In genomic region chr7:92609921-92610518, GRCh38 we compare ENCODE assay signal across 9 cellular contexts. TPM values are rescaled to one million over a fixed set of nuclear protein-coding genes. Genes with fewer than 3 reads are reported as not detected.
A peak's percentile ranks its signal among the peaks of the same experiment; 100 is the strongest.
DNase-seq lines count a peak whose midpoint lies in the region; ATAC-seq and TF ChIP-seq lines count a peak whose summit lies in the region.
"Had no signal": no experiment of that assay in that cellular context is flagged by ENCODE, and none has a peak within 500 bp of the region (broad histone marks: within the 10 kb centered on the region; RNA-seq: fewer than 3 reads in every experiment).

No MANE protein-coding gene starts in this region.

- no peak overlapping the region for H3K9ac ChIP-seq in SU-DHL-6 (ENCODE audit: low read length)

- H3K79me2 ChIP-seq in SU-DHL-6 (ENCODE audit: insufficient read depth, low read length): no peaks in the 10 kb centered on the region

- H3K4me1 Mint-ChIP-seq in CD4-positive, CD25-positive, alpha-beta regulatory T cell: peaks cover 6 to 15% (median 10%) of the 10 kb centered on the region in 4 donors
- peaks cover 6% of the 10 kb centered on the region for H3K4me1 Mint-ChIP-seq in glutamatergic neuron (ENCODE audit: low read depth, unreplicated experiment)

- H3K27ac Mint-ChIP-seq in CD4-positive, CD25-positive, alpha-beta regulatory T cell: peak overlapping the region in 2 of 3 donors; percentile 31 to 38
- no peak overlapping the region for H3K27ac Mint-ChIP-seq in glutamatergic neuron (ENCODE audit: unreplicated experiment)

- no peak overlapping the region for H3K27ac ChIP-seq in CD4-positive, CD25-positive, alpha-beta regulatory T cell (ENCODE audit: insufficient read depth, low read length, poor library complexity, severe bottlenecking)
- no peak overlapping the region for H3K27ac ChIP-seq in SU-DHL-6 (ENCODE audit: low read depth, low read length)

- peaks cover 6% of the 10 kb centered on the region for H3K4me1 ChIP-seq in CD4-positive, CD25-positive, alpha-beta regulatory T cell (ENCODE audit: control insufficient read depth, insufficient read depth, low read length, poor library complexity, severe bottlenecking)

- H3K9me3 ChIP-seq in CD4-positive, CD25-positive, alpha-beta regulatory T cell (ENCODE audit: control insufficient read depth in 2 of 2, low read length in 2 of 2): no peaks in the 10 kb centered on the region
- H3K9me3 ChIP-seq in SU-DHL-6 (ENCODE audit: insufficient read depth, low read length): no peaks in the 10 kb centered on the region

- H3K4me3 ChIP-seq in CD4-positive, CD25-positive, alpha-beta regulatory T cell (ENCODE audit: low read depth, low read length): peak overlapping the region; percentile 49
- no peak overlapping the region for H3K4me3 ChIP-seq in SU-DHL-6 (ENCODE audit: insufficient read depth, low read length, poor library complexity, severe bottlenecking)
- H3K4me3 ChIP-seq: lung had no signal

- H3K9me2 ChIP-seq in SU-DHL-6 (replicated peaks; ENCODE audit: insufficient read depth, low read length): no peaks in the 10 kb centered on the region

- H3F3A ChIP-seq in SU-DHL-6 (ENCODE audit: insufficient read depth): 0 out of 2 replicates have a peak, but pooled peaks cover 7% of the 10 kb centered on the region

- peak; percentile 66 to 79 for ATAC-seq in CD4-positive, CD25-positive, alpha-beta regulatory T cell (ENCODE audit: low read depth in 2 of 2)
- ATAC-seq in GM19468 (IDR thresholded peaks at IDR 0.05; ENCODE audit: extremely low read depth, unreplicated experiment): peak; percentile 27
- ATAC-seq in HG02571 (IDR thresholded peaks at IDR 0.05; ENCODE audit: unreplicated experiment): no peak

- TF ChIP-seq CTCF in SU-DHL-6 (IDR thresholded peaks at IDR 0.05; ENCODE audit: insufficient read depth, low read length, poor library complexity, severe bottlenecking) (peak; percentile 75), glutamatergic neuron (IDR thresholded peaks at IDR 0.05; ENCODE audit: partially characterized antibody, unreplicated experiment) (peak; percentile 47)

- no peak overlapping the region for H2AFZ ChIP-seq in SU-DHL-6 (ENCODE audit: low read depth, low read length, severe bottlenecking)

- H3K27me3 ChIP-seq in CD4-positive, CD25-positive, alpha-beta regulatory T cell (ENCODE audit: control insufficient read depth, insufficient read depth, low read length): no peaks in the 10 kb centered on the region
- no peaks in the 10 kb centered on the region for H3K27me3 ChIP-seq in SU-DHL-6 (ENCODE audit: low read length)

- H3K36me3 ChIP-seq in CD4-positive, CD25-positive, alpha-beta regulatory T cell (ENCODE audit: control insufficient read depth, insufficient read depth, low read length): peaks cover 3% of the 10 kb centered on the region
- no peaks in the 10 kb centered on the region for H3K36me3 ChIP-seq in SU-DHL-6 (ENCODE audit: low read length)

- no peaks in the 10 kb centered on the region; the same call in 1 of the 2 replicates for H4K20me1 ChIP-seq in SU-DHL-6 (ENCODE audit: low read depth, low read length)

- H3K27me3 Mint-ChIP-seq in CD4-positive, CD25-positive, alpha-beta regulatory T cell: no peaks in the 10 kb centered on the region
- H3K27me3 Mint-ChIP-seq in glutamatergic neuron (ENCODE audit: unreplicated experiment): no peaks in the 10 kb centered on the region

- no peaks in the 10 kb centered on the region for H3K9me3 Mint-ChIP-seq in CD4-positive, CD25-positive, alpha-beta regulatory T cell
- H3K9me3 Mint-ChIP-seq in glutamatergic neuron (ENCODE audit: unreplicated experiment): peaks cover 3% of the 10 kb centered on the region

- no peak overlapping the region for H3K4me3 Mint-ChIP-seq in CD4-positive, CD25-positive, alpha-beta regulatory T cell
- no peak overlapping the region for H3K4me3 Mint-ChIP-seq in glutamatergic neuron (ENCODE audit: unreplicated experiment)

- DNase-seq in CD4-positive, CD25-positive, alpha-beta regulatory T cell: peak in 2 of 3 donors; percentile 31 to 78
- DNase-seq in glutamatergic neuron (no peak), NCI-H187 (lab: John Stamatoyannopoulos, UW) (no peak), glomerular visceral epithelial cell (ENCODE audit: extremely low spot score) (no peak), A172 (ENCODE audit: low spot score) (no peak)

- peaks cover 9% of the 10 kb centered on the region for H3K36me3 Mint-ChIP-seq in CD4-positive, CD25-positive, alpha-beta regulatory T cell
- H3K36me3 Mint-ChIP-seq in glutamatergic neuron (ENCODE audit: unreplicated experiment): no peaks in the 10 kb centered on the region

- no peak overlapping the region for H3K4me2 ChIP-seq in SU-DHL-6 (ENCODE audit: low read depth, low read length, poor library complexity, severe bottlenecking)

RNA-seq across cellular contexts. Expression of gene FAM133B, which starts 19.8 kb away (rescaled TPM):
- 80.6 TPM for total RNA-seq in CD4-positive, CD25-positive, alpha-beta regulatory T cell
- polyA plus RNA-seq in CD4-positive, CD25-positive, alpha-beta regulatory T cell: 10 to 100 TPM; 17.5 to 34.0 (median 18.0) TPM
- total RNA-seq in glutamatergic neuron (ENCODE audit: unreplicated experiment): 25.0 TPM
- total RNA-seq in A172 (2014; rRNA removed; shearing (Covaris generic)): 16.2 and 18.4 TPM in 2 replicates

Comparison
In these comparisons a context has a peak if more than half of its experiments do, and no peak if none do; other contexts are left out.
1. DNase-seq: peak in CD4-positive, CD25-positive, alpha-beta regulatory T cell (2 of 3); none in glutamatergic neuron (single experiment), NCI-H187 (0 of 2), glomerular visceral epithelial cell (single experiment) and A172 (single experiment).